Comparison of ENCODE assay signal across 10 cellular contexts in the genomic region with DNA sequence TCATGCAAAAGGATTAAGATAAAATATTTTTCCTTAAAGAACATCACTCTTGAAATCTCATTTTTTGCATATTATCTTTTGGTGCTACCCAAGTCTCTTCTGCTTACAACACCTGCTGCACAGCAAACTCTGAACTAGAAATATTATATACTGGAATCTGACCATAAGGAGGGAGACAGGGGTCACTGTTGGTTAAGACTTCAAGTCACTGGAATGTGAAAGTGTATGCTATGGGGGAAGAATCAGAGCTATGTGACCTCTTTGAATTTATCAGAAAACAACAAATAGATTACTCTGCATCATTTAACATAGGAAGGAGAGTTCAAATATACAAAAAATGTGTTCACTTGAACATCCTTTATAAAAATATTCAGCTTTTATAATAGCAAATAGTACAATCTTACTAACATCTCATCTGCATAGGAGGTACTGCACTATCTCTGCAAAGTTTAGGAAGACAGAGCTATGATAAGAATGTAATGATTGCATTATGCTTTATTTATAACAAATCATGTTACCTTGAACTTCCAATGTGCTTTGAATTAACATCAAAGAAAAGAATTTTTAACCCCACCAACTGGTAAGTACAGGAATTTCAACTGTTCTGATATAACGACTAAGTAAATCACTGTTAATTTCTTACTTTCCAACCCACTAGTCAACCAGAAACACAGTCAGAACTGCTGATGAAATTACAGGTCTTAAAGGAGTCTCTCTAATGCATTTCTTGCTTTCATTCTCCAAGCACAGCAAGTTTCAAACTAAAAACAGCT.
A peak's percentile ranks its signal among the peaks of the same experiment; 100 is the strongest.
DNase-seq lines count a peak whose midpoint lies in the region; ATAC-seq and TF ChIP-seq lines count a peak whose summit lies in the region.
"Had no signal": no experiment of that assay in that cellular context is flagged by ENCODE, and none has a peak within 500 bp of the region (broad histone marks: within the 10 kb centered on the region; RNA-seq: fewer than 3 reads in every experiment).

No MANE protein-coding gene starts in this region.

- no peak for DNase-seq in HFFc6
- DNase-seq in Karpas-422: peak; percentile 59
- peak; percentile 12 to 32 for DNase-seq in lung microvascular endothelial cell (ENCODE audit: low read depth in 2 of 2)
- DNase-seq in NCI-H1436 (lab: John Stamatoyannopoulos, UW): no peak
- no peak for DNase-seq in NK-92 (lab: John Stamatoyannopoulos, UW; ENCODE audit: unreplicated experiment)
- DNase-seq in activated naive CD4-positive, alpha-beta T cell treated with anti-CD3 and anti-CD28 coated beads, Interleukin-2, amount 10 ng/mL, durations not matched to agents 7 days and 5 days: no peak
- no peak for DNase-seq in activated CD4-positive, alpha-beta T cell treated with anti-CD3 and anti-CD28 coated beads, Interleukin-2, amount 10 ng/mL, durations not matched to agents 24 days and 14 days
- DNase-seq: ovary, substantia nigra had no signal

- no peak overlapping the region for H3K4me3 Mint-ChIP-seq in HFFc6
- no peak overlapping the region for H3K4me3 Mint-ChIP-seq in activated naive CD4-positive, alpha-beta T cell treated with anti-CD3 and anti-CD28 coated beads, Interleukin-2, amount 10 ng/mL, durations not matched to agents 7 days and 5 days
- H3K4me3 Mint-ChIP-seq in activated CD4-positive, alpha-beta T cell treated with anti-CD3 and anti-CD28 coated beads, Interleukin-2, amount 10 ng/mL, durations not matched to agents 24 days and 14 days: no peak overlapping the region

- TF ChIP-seq CTCF in HFFc6 (IDR thresholded peaks at IDR 0.05): peak; percentile 68

- H3K4me1 ChIP-seq in Karpas-422 (ENCODE audit: low read length): peaks cover 66% of the 10 kb centered on the region

- no peak overlapping the region for H3K9ac ChIP-seq in Karpas-422 (ENCODE audit: low read length)

- H3K4me3 ChIP-seq in Karpas-422 (ENCODE audit: low read length): no peak overlapping the region
- H3K4me3 ChIP-seq: ovary had no signal

- H3K27me3 Mint-ChIP-seq in HFFc6 (ENCODE audit: insufficient read depth): peaks cover 2% of the 10 kb centered on the region; the same call in 1 of the 2 replicates
- H3K27me3 Mint-ChIP-seq in activated naive CD4-positive, alpha-beta T cell treated with anti-CD3 and anti-CD28 coated beads, Interleukin-2, amount 10 ng/mL, durations not matched to agents 7 days and 5 days: no peaks in the 10 kb centered on the region
- no peaks in the 10 kb centered on the region for H3K27me3 Mint-ChIP-seq in activated CD4-positive, alpha-beta T cell treated with anti-CD3 and anti-CD28 coated beads, Interleukin-2, amount 10 ng/mL, durations not matched to agents 24 days and 14 days

- peak overlapping the region; percentile 2; the same call in 1 of the 2 replicates for H3K27ac ChIP-seq in Karpas-422 (ENCODE audit: low read length)
- H3K27ac ChIP-seq: ovary had no signal

- CTCF ChIA-PET in activated naive CD4-positive, alpha-beta T cell treated with anti-CD3 and anti-CD28 coated beads, Interleukin-2, amount 10 ng/mL, durations not matched to agents 7 days and 5 days (lab: Charles Lee): interaction anchor here (0.8 to 1.1 kb wide), 3 partner anchors 10 to 70 kb away, joined by 3 read pairs; no protein-coding TSS in a partner anchor

- peaks cover 51% of the 10 kb centered on the region for H3K4me1 Mint-ChIP-seq in HFFc6 (ENCODE audit: low read depth)
- peaks cover 4% of the 10 kb centered on the region for H3K4me1 Mint-ChIP-seq in activated naive CD4-positive, alpha-beta T cell treated with anti-CD3 and anti-CD28 coated beads, Interleukin-2, amount 10 ng/mL, durations not matched to agents 7 days and 5 days
- peaks cover 23% of the 10 kb centered on the region for H3K4me1 Mint-ChIP-seq in activated CD4-positive, alpha-beta T cell treated with anti-CD3 and anti-CD28 coated beads, Interleukin-2, amount 10 ng/mL, durations not matched to agents 24 days and 14 days

- intact Hi-C loops in activated CD4-positive, alpha-beta T cell treated with anti-CD3 and anti-CD28 coated beads, Interleukin-2, amount 10 ng/mL, durations not matched to agents 24 days and 14 days (cut with micrococcal nuclease): loop anchor here (2.0 kb wide), 1 partner anchor 40 kb away; no protein-coding TSS in a partner anchor

- ATAC-seq in GM18870 (IDR thresholded peaks at IDR 0.05; ENCODE audit: unreplicated experiment): peak; percentile 68

- H3K27me3 ChIP-seq in Karpas-422 (ENCODE audit: low read length): no peaks in the 10 kb centered on the region
- H3K27me3 ChIP-seq: ovary had no signal

- no peaks in the 10 kb centered on the region for H4K20me1 ChIP-seq in Karpas-422 (ENCODE audit: insufficient read depth, low read depth, low read length)

- H3K79me2 ChIP-seq in Karpas-422 (ENCODE audit: low read length): peaks cover 88% of the 10 kb centered on the region

- H3K36me3 ChIP-seq in Karpas-422 (ENCODE audit: insufficient read depth, low read length): peaks cover 44% of the 10 kb centered on the region
- H3K36me3 ChIP-seq: ovary had no signal

- H3K9me3 ChIP-seq in Karpas-422 (ENCODE audit: low read length): no peaks in the 10 kb centered on the region
- H3K9me3 ChIP-seq: ovary had no signal

- no peaks in the 10 kb centered on the region for H3K9me2 ChIP-seq in Karpas-422 (replicated peaks; ENCODE audit: insufficient read depth, low read length)

- no peaks in the 10 kb centered on the region for H3K9me3 Mint-ChIP-seq in HFFc6
- H3K9me3 Mint-ChIP-seq in activated naive CD4-positive, alpha-beta T cell treated with anti-CD3 and anti-CD28 coated beads, Interleukin-2, amount 10 ng/mL, durations not matched to agents 7 days and 5 days: no peaks in the 10 kb centered on the region
- H3K9me3 Mint-ChIP-seq in activated CD4-positive, alpha-beta T cell treated with anti-CD3 and anti-CD28 coated beads, Interleukin-2, amount 10 ng/mL, durations not matched to agents 24 days and 14 days: no peaks in the 10 kb centered on the region

- H2AFZ ChIP-seq in Karpas-422 (ENCODE audit: low read length): no peak overlapping the region

- H3K4me2 ChIP-seq in Karpas-422 (ENCODE audit: low read depth, low read length, poor library complexity, severe bottlenecking): no peak overlapping the region

- H3K36me3 Mint-ChIP-seq in HFFc6 (ENCODE audit: low read depth): peaks cover 5% of the 10 kb centered on the region; the same call in 1 of the 2 replicates
- no peaks in the 10 kb centered on the region for H3K36me3 Mint-ChIP-seq in activated naive CD4-positive, alpha-beta T cell treated with anti-CD3 and anti-CD28 coated beads, Interleukin-2, amount 10 ng/mL, durations not matched to agents 7 days and 5 days
- peaks cover 35% of the 10 kb centered on the region for H3K36me3 Mint-ChIP-seq in activated CD4-positive, alpha-beta T cell treated with anti-CD3 and anti-CD28 coated beads, Interleukin-2, amount 10 ng/mL, durations not matched to agents 24 days and 14 days (ENCODE audit: low read depth)

- peak overlapping the region; percentile 35; the same call in 1 of the 2 replicates for H3K27ac Mint-ChIP-seq in HFFc6
- H3K27ac Mint-ChIP-seq in activated naive CD4-positive, alpha-beta T cell treated with anti-CD3 and anti-CD28 coated beads, Interleukin-2, amount 10 ng/mL, durations not matched to agents 7 days and 5 days: no peak overlapping the region
- H3K27ac Mint-ChIP-seq in activated CD4-positive, alpha-beta T cell treated with anti-CD3 and anti-CD28 coated beads, Interleukin-2, amount 10 ng/mL, durations not matched to agents 24 days and 14 days: no peak overlapping the region

Comparison
In these comparisons a context has a peak if more than half of its experiments do, and no peak if none do; other contexts are left out.
1. DNase-seq: peak in Karpas-422 (single experiment) and lung microvascular endothelial cell (2 of 2); none in HFFc6 (single experiment), NCI-H1436 (single experiment), NK-92 (single experiment), activated naive CD4-positive, alpha-beta T cell treated with anti-CD3 and anti-CD28 coated beads, Interleukin-2, amount 10 ng/mL, durations not matched to agents 7 days and 5 days (single experiment) and activated CD4-positive, alpha-beta T cell treated with anti-CD3 and anti-CD28 coated beads, Interleukin-2, amount 10 ng/mL, durations not matched to agents 24 days and 14 days (single experiment).